Comparison of ENCODE assay signal across 16 cellular contexts in the genomic region with DNA sequence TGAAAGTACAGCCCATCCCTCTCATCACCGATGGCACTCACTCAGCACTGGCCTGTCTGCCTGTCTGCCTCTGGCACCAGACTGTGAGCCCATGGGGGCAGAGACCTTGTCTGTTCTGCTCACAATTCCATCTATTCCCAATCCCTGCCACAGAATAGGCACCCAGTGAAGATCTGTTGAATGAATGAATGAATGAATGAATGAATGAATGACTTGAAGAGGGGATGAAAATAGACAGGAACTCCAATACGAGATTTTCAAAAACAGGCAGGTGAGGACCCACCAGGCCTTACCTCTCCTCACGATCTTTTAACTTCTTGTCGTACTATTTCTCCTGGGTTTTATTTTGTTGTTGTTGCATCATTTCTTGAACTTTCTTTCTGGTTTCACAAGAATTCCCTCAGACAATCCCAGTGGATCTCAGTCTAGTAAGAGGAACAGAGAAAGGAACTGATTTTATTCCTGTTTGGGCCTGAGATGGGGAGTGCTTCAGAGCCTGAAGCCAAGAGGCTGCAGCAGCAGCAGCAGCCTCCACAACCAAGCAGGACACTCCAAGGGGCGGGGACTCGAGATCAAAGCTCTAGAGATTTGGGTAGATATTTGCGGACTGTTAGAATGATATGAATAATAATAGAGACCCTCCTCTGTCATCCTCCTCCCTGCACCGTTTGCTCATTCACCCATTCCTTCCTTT. TPM values are rescaled to one million over a fixed set of nuclear protein-coding genes. Genes with fewer than 3 reads are reported as not detected.
DNase-seq lines count a peak whose midpoint lies in the region; ATAC-seq and TF ChIP-seq lines count a peak whose summit lies in the region.
"Had no signal": no experiment of that assay in that cellular context is flagged by ENCODE, and none has a peak within 500 bp of the region (broad histone marks: within the 10 kb centered on the region; RNA-seq: fewer than 3 reads in every experiment).

No MANE protein-coding gene starts in this region.

- POLR2A ChIA-PET in WTC11 (lab: Charles Lee) = no interaction called here

- H3K27me3 Mint-ChIP-seq in WTC11 (ENCODE audit: low read depth) (no peaks in the 10 kb centered on the region; the same call in 1 of the 2 replicates), neural progenitor cell (ENCODE audit: insufficient read depth, low read depth) (peaks cover 2% of the 10 kb centered on the region)

- no peaks in the 10 kb centered on the region for H3K4me1 ChIP-seq in neural progenitor cell

- CTCF ChIA-PET in WTC11 (lab: Charles Lee) = interaction anchor here (0.6 to 9.6 kb wide), 8 partner anchors 25 to 490 kb away, joined by 3 to 380 read pairs (median 3); no protein-coding TSS in a partner anchor

- H3K36me3 ChIP-seq in neural progenitor cell = no peaks in the 10 kb centered on the region

- H3K9me3 Mint-ChIP-seq in WTC11 (no peaks in the 10 kb centered on the region), neural progenitor cell (no peaks in the 10 kb centered on the region)
- H3K9me3 Mint-ChIP-seq: CD8-positive, alpha-beta memory T cell; naive thymus-derived CD8-positive, alpha-beta T cell had no signal

- no peaks in the 10 kb centered on the region for H3K27me3 ChIP-seq in neural progenitor cell

- H3K4me2 ChIP-seq in neural progenitor cell = no peak overlapping the region

- no peaks in the 10 kb centered on the region for H3F3A ChIP-seq in neural progenitor cell (ENCODE audit: low read depth)

- H3K9ac ChIP-seq in neural progenitor cell = no peak overlapping the region

- no peaks in the 10 kb centered on the region for H3K79me2 ChIP-seq in neural progenitor cell (ENCODE audit: low read depth)

- H3K9me3 ChIP-seq in neural progenitor cell (ENCODE audit: low read depth) = no peaks in the 10 kb centered on the region

- ATAC-seq in WTC11 = peak; percentile 63
- ATAC-seq in GM21515 (IDR thresholded peaks at IDR 0.05; ENCODE audit: unreplicated experiment) = no peak
- ATAC-seq: naive thymus-derived CD8-positive, alpha-beta T cell had no signal

- DNase-seq in WTC11 (ENCODE audit: low spot score) (no peak), neural progenitor cell (ENCODE audit: low spot score) (no peak), NCI-H2029 treated with DMSO at 0.1 percent for 48 hours (lab: John Stamatoyannopoulos, UW) (no peak)
- DNase-seq: activated CD4-positive, alpha-beta T cell treated with anti-CD3 and anti-CD28 coated beads for 48 hours; CD8-positive, alpha-beta memory T cell; cerebellar nuclear complex; effector CD8-positive, alpha-beta T cell; KBM-7; kidney; naive thymus-derived CD8-positive, alpha-beta T cell; NCI-H2081 had no signal

- no peaks in the 10 kb centered on the region for H4K20me1 ChIP-seq in neural progenitor cell (ENCODE audit: low read depth)

- no peak overlapping the region for H3K4me3 ChIP-seq in neural progenitor cell

- H2AFZ ChIP-seq in neural progenitor cell (replicated peaks) = no peak overlapping the region

- H3K36me3 Mint-ChIP-seq in WTC11 (no peaks in the 10 kb centered on the region), neural progenitor cell (no peaks in the 10 kb centered on the region)
- H3K36me3 Mint-ChIP-seq: CD8-positive, alpha-beta memory T cell; naive thymus-derived CD8-positive, alpha-beta T cell had no signal

- H3K27ac ChIP-seq in neural progenitor cell = no peak overlapping the region
- H3K27ac ChIP-seq: RWPE1 had no signal

- no peak overlapping the region for H3K27ac Mint-ChIP-seq in WTC11
- H3K27ac Mint-ChIP-seq in neural progenitor cell = peak overlapping the region; percentile 65
- H3K27ac Mint-ChIP-seq: CD8-positive, alpha-beta memory T cell had no signal

- H3K4me1 Mint-ChIP-seq in WTC11 (peaks cover 8% of the 10 kb centered on the region), neural progenitor cell (peaks cover 22% of the 10 kb centered on the region)

- no peak overlapping the region for H3K4me3 Mint-ChIP-seq in WTC11
- H3K4me3 Mint-ChIP-seq in neural progenitor cell = no peak overlapping the region
- H3K4me3 Mint-ChIP-seq: CD8-positive, alpha-beta memory T cell; naive thymus-derived CD8-positive, alpha-beta T cell had no signal

- TF ChIP-seq CTCF in WTC11 (IDR thresholded peaks at IDR 0.05) (no peak), neural progenitor cell (IDR thresholded peaks at IDR 0.05) (no peak)

TF ChIP-seq in WTC11, 78 proteins besides CTCF, POLR2A, EP300 and RAD21:
- TF ChIP-seq HMGA2 (CRISPR knock-in tag; IDR thresholded peaks at IDR 0.05) = no peak
- no peak for TF ChIP-seq GABPB1 (CRISPR knock-in tag; IDR thresholded peaks at IDR 0.05)
- TF ChIP-seq, protein P1, sequence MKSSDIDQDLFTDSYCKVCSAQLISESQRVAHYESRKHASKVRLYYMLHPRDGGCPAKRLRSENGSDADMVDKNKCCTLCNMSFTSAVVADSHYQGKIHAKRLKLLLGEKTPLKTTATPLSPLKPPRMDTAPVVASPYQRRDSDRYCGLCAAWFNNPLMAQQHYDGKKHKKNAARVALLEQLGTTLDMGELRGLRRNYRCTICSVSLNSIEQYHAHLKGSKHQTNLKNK (CRISPR knock-in tag; IDR thresholded peaks at IDR 0.05) = no peak
- TF ChIP-seq FOXP4 (CRISPR knock-in tag; IDR thresholded peaks at IDR 0.05) = no peak

RNA-seq across cellular contexts. Expression of gene KRT9, which starts 17.7 kb away (rescaled TPM):
- total RNA-seq in WTC11 (2021) = not detected in 3 replicates
- not detected in 2 replicates for total RNA-seq in neural progenitor cell (ENCODE audit: low replicate concordance)
- total RNA-seq: aorta; CD8-positive, alpha-beta memory T cell; kidney; naive thymus-derived CD8-positive, alpha-beta T cell; NCI-H460; temporal lobe had no signal

RNA-seq across cellular contexts. Expression of gene KRT19, which starts 26.0 kb away (rescaled TPM):
- 110 to 130 TPM (median 124 TPM) in 3 replicates for total RNA-seq in WTC11 (2021)
- total RNA-seq in neural progenitor cell (ENCODE audit: low replicate concordance) = 114 and 184 TPM in 2 replicates
- total RNA-seq: CD8-positive, alpha-beta memory T cell; naive thymus-derived CD8-positive, alpha-beta T cell had no signal

RNA-seq across cellular contexts. Expression of gene KRT14, which starts 32.6 kb away (rescaled TPM):
- total RNA-seq in WTC11 (2021) (not detected in 3 replicates), neural progenitor cell (ENCODE audit: low replicate concordance) (not detected in 2 replicates)
- total RNA-seq: CD8-positive, alpha-beta memory T cell; kidney; naive thymus-derived CD8-positive, alpha-beta T cell; NCI-H460 had no signal

RNA-seq across cellular contexts. Expression of gene KRT15, which starts 35.4 kb away (rescaled TPM):
- total RNA-seq in WTC11 (2021) (0.34 to 0.55 TPM (median 0.37 TPM) in 3 replicates), neural progenitor cell (ENCODE audit: low replicate concordance) (0.15 TPM in 1 of 2 replicates, not detected in the other)
- total RNA-seq: aorta; CD8-positive, alpha-beta memory T cell; naive thymus-derived CD8-positive, alpha-beta T cell had no signal

RNA-seq across cellular contexts. Expression of gene KRT13, which starts 48.7 kb away (rescaled TPM):
- total RNA-seq in WTC11 (2021) (not detected in 3 replicates), neural progenitor cell (ENCODE audit: low replicate concordance) (not detected in 2 replicates)
- total RNA-seq: aorta; CD8-positive, alpha-beta memory T cell; kidney; naive thymus-derived CD8-positive, alpha-beta T cell; NCI-H460; temporal lobe had no signal
